8 cellular contexts compared by ENCODE assay signal in the genomic region with DNA sequence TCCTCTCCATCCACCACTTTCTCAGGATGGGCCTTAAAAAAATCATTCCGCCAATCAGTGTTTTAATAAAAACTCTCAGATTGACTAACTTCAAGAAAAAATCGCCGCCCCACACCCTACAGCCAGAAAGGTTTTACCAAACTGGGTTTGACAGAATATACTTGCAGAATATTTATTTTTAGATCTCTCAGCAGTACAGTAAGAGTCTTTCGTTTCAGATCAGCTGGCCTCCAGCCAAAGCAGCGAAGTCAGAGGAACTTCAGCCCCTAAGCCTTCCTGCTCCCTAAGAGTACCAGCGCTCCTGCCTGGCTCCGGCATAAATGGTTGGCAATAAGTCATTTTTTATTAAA. TPM values are rescaled to one million over a fixed set of nuclear protein-coding genes. Genes with fewer than 3 reads are reported as not detected.
DNase-seq lines count a peak whose midpoint lies in the region; ATAC-seq, FAIRE-seq and TF ChIP-seq lines count a peak whose summit lies in the region.

No MANE protein-coding gene starts in this region.

- peak overlapping the region; percentile 27 for H3K4me3 ChIP-seq in GM06990 (replicated peaks; ENCODE audit: low read depth, low read length)
- no peak overlapping the region for H3K4me3 ChIP-seq in HL-60 (replicated peaks; ENCODE audit: insufficient read depth, low read length)
- no peak overlapping the region for H3K4me3 ChIP-seq in astrocyte (ENCODE audit: insufficient read depth, low read depth, low read length)
- peak overlapping the region in 1 of 2 donors; percentile 2 for H3K4me3 ChIP-seq in left lung

- H3K9me3 ChIP-seq in astrocyte (ENCODE audit: insufficient read depth, low read depth, low read length), result no peaks in the 10 kb centered on the region
- no peaks in the 10 kb centered on the region for H3K9me3 ChIP-seq in left lung

- peaks cover 27% of the 10 kb centered on the region for H3K4me1 Mint-ChIP-seq in astrocyte (ENCODE audit: low read depth, unreplicated experiment)
- H3K4me1 Mint-ChIP-seq in stimulated activated naive CD8-positive, alpha-beta T cell treated with anti-CD3 and anti-CD28 coated beads, Interleukin-15, amount 100 ng/mL, for 72 hours, result peaks cover 58% of the 10 kb centered on the region

- H3K27me3 ChIP-seq in GM06990 (replicated peaks; ENCODE audit: control insufficient read depth, insufficient read depth, low read length) (no peaks in the 10 kb centered on the region), HL-60 (ENCODE audit: insufficient read depth, poor library complexity, severe bottlenecking) (no peaks in the 10 kb centered on the region), astrocyte (ENCODE audit: insufficient read depth, low read length) (no peaks in the 10 kb centered on the region), left lung (no peaks in the 10 kb centered on the region)

- H3K9me3 Mint-ChIP-seq in astrocyte (ENCODE audit: unreplicated experiment), result no peaks in the 10 kb centered on the region
- no peaks in the 10 kb centered on the region for H3K9me3 Mint-ChIP-seq in stimulated activated naive CD8-positive, alpha-beta T cell treated with anti-CD3 and anti-CD28 coated beads, Interleukin-15, amount 100 ng/mL, for 72 hours

- H3K36me3 Mint-ChIP-seq in astrocyte (ENCODE audit: low read depth, unreplicated experiment), result peaks cover 31% of the 10 kb centered on the region

- peaks cover 15% of the 10 kb centered on the region for H3K36me3 ChIP-seq in GM06990 (ENCODE audit: control insufficient read depth, insufficient read depth, low read length)
- peaks cover 18% of the 10 kb centered on the region for H3K36me3 ChIP-seq in astrocyte (ENCODE audit: insufficient read depth, low read length)
- H3K36me3 ChIP-seq in left lung, result peaks cover 0 to 49% of the 10 kb centered on the region in 2 donors

- peak overlapping the region; percentile 66 for H3K4me2 ChIP-seq in astrocyte (ENCODE audit: low read length)

- peak; percentile 50 for DNase-seq in GM06990 (ENCODE audit: extremely low read depth, insufficient read length)
- peak in 1 of 2 experiments; percentile 10 for DNase-seq in HL-60 (ENCODE audit: low read depth in 1 of 2, low spot score in 1 of 2)
- peak; percentile 64 for DNase-seq in astrocyte (ENCODE audit: low read depth)
- DNase-seq in left lung, result peak in 1 of 2 donors; percentile 89
- DNase-seq in stimulated activated naive CD8-positive, alpha-beta T cell treated with anti-CD3 and anti-CD28 coated beads, Interleukin-15, amount 100 ng/mL, for 72 hours, result peak; percentile 34 to 50
- no peak for DNase-seq in cerebellum (ENCODE audit: low spot score)
- no peak for DNase-seq in effector CD8-positive, alpha-beta T cell (lab: John Stamatoyannopoulos, UW)

- H3K79me2 ChIP-seq in astrocyte (ENCODE audit: insufficient read depth, low read length), result peaks cover 2% of the 10 kb centered on the region

- H3K4me1 ChIP-seq in astrocyte (ENCODE audit: insufficient read depth, low read length) (peaks cover 30% of the 10 kb centered on the region), left lung (peaks cover 10 to 51% of the 10 kb centered on the region in 2 donors)

- ATAC-seq in GM21390 (IDR thresholded peaks at IDR 0.05; ENCODE audit: unreplicated experiment), result peak; percentile 49
- peak; percentile 80 for ATAC-seq in left lung
- no peak for ATAC-seq in stimulated activated naive CD8-positive, alpha-beta T cell treated with anti-CD3 and anti-CD28 coated beads, Interleukin-15, amount 100 ng/mL, for 72 hours

- H3K27ac ChIP-seq in HL-60 (replicated peaks), result peak overlapping the region; percentile 67; the same call in 1 of the 2 replicates
- H3K27ac ChIP-seq in astrocyte (ENCODE audit: low read depth, low read length), result peak overlapping the region; percentile 72
- peak overlapping the region; percentile 83 to 92 for H3K27ac ChIP-seq in left lung

- H2AFZ ChIP-seq in astrocyte (ENCODE audit: low read depth, low read length), result no peak overlapping the region

- intact Hi-C loops in left lung (cut with DNase I), result no loop called here

- peak overlapping the region; percentile 25 for H3K4me3 Mint-ChIP-seq in astrocyte (ENCODE audit: unreplicated experiment)
- H3K4me3 Mint-ChIP-seq in stimulated activated naive CD8-positive, alpha-beta T cell treated with anti-CD3 and anti-CD28 coated beads, Interleukin-15, amount 100 ng/mL, for 72 hours, result peak overlapping the region; percentile 33 to 48

- peak overlapping the region; percentile 61 for H3K9ac ChIP-seq in astrocyte (ENCODE audit: low read length)

- TF ChIP-seq CTCF in GM06990 (IDR thresholded peaks at IDR 0.05; ENCODE audit: insufficient read depth, low read length, poor library complexity, severe bottlenecking), result no peak
- TF ChIP-seq CTCF in HL-60 (IDR thresholded peaks at IDR 0.05; ENCODE audit: insufficient read depth, low read length), result no peak
- no peak for TF ChIP-seq CTCF in astrocyte (IDR thresholded peaks at IDR 0.05; ENCODE audit: insufficient read depth, low read depth, low read length)
- no peak for TF ChIP-seq CTCF in left lung (IDR thresholded peaks at IDR 0.05)

- FAIRE-seq in astrocyte (lab: Jason Lieb, UNC), result no peak

- H3K27ac Mint-ChIP-seq in astrocyte (ENCODE audit: unreplicated experiment), result peak overlapping the region; percentile 99
- peak overlapping the region; percentile 94 to 98 for H3K27ac Mint-ChIP-seq in stimulated activated naive CD8-positive, alpha-beta T cell treated with anti-CD3 and anti-CD28 coated beads, Interleukin-15, amount 100 ng/mL, for 72 hours

- H4K20me1 ChIP-seq in astrocyte (ENCODE audit: insufficient read depth, low read length), result peaks cover 8% of the 10 kb centered on the region

- H3K27me3 Mint-ChIP-seq in astrocyte (ENCODE audit: low read depth, unreplicated experiment), result no peaks in the 10 kb centered on the region
- no peaks in the 10 kb centered on the region for H3K27me3 Mint-ChIP-seq in stimulated activated naive CD8-positive, alpha-beta T cell treated with anti-CD3 and anti-CD28 coated beads, Interleukin-15, amount 100 ng/mL, for 72 hours

RNA-seq across cellular contexts. Expression of gene TBC1D7, which starts 24.7 kb away (rescaled TPM):
- total RNA-seq in astrocyte (27.2 and 27.9 TPM in 2 replicates), left lung (10 to 100 TPM; 18.3 to 20.2 TPM), cerebellum (45.0 TPM)

Comparison
In these comparisons a context has a peak if more than half of its experiments do, and no peak if none do; other contexts are left out.
1. DNase-seq: peak in GM06990 (single experiment), astrocyte (single experiment) and stimulated activated naive CD8-positive, alpha-beta T cell treated with anti-CD3 and anti-CD28 coated beads, Interleukin-15, amount 100 ng/mL, for 72 hours (2 of 2); none in cerebellum (single experiment) and effector CD8-positive, alpha-beta T cell (single experiment).
2. Peak in every context shown above with its lines, with median percentiles within 50 percentile points of each other: H3K27ac ChIP-seq.